ENCODE assay signal across 27 cellular contexts in genomic region chr2:121085801-121086200, GRCh38.
A peak's percentile ranks its signal among the peaks of the same experiment; 100 is the strongest.
DNase-seq lines count a peak whose midpoint lies in the region; ATAC-seq and TF ChIP-seq lines count a peak whose summit lies in the region.
"Had no signal": no experiment of that assay in that cellular context is flagged by ENCODE, and none has a peak within 500 bp of the region (broad histone marks: within the 10 kb centered on the region; RNA-seq: fewer than 3 reads in every experiment).

No MANE protein-coding gene starts in this region.

- H3K79me2 ChIP-seq in OCI-LY3 (ENCODE audit: low read length): no peaks in the 10 kb centered on the region

- ATAC-seq in HG02840 (IDR thresholded peaks at IDR 0.05; ENCODE audit: low FRiP score, unreplicated experiment): no peak
- ATAC-seq: activated T-helper 17 cell treated with anti-CD3 and anti-CD28 coated beads, Interleukin-2, amount 50 U/mL, for 72 hours; natural killer cell; Panc1; T-cell had no signal

- H3K4me2 ChIP-seq in OCI-LY3 (ENCODE audit: low read length): peak overlapping the region; percentile 55

- DNase-seq in DMS153 (lab: John Stamatoyannopoulos, UW) (peak; percentile 35), DMS153 treated with DMSO at 0.1 percent for 48 hours (lab: John Stamatoyannopoulos, UW; ENCODE audit: unreplicated experiment) (no peak), testis (peak; percentile 42), SIG-M5 (lab: John Stamatoyannopoulos, UW) (no peak)
- no peak for DNase-seq in activated naive CD8-positive, alpha-beta T cell treated with anti-CD3 and anti-CD28 coated beads for 36 hours
- DNase-seq: 8988T; activated CD4-positive, alpha-beta memory T cell treated with anti-CD3 and anti-CD28 coated beads for 36 hours; activated CD4-positive, CD25-positive, alpha-beta regulatory T cell treated with anti-CD3 and anti-CD28 coated beads, Interleukin-2, amount 50 U/mL, for 72 hours; activated CD8-positive, alpha-beta memory T cell treated with anti-CD3 and anti-CD28 coated beads, Interleukin-2, amount 50 U/mL, for 48 hours; activated naive CD4-positive, alpha-beta T cell treated with anti-CD3 and anti-CD28 coated beads, Interleukin-2, amount 50 U/mL, for 16 hours; CD4-positive, alpha-beta T cell; effector CD4-positive, alpha-beta T cell; GF-D8; H9; KBM-7; MG63; natural killer cell; NCI-H1694; T-cell; tibial artery had no signal

- H3K9me3 ChIP-seq in OCI-LY3 (ENCODE audit: insufficient read depth, low read length) (no peaks in the 10 kb centered on the region), testis (no peaks in the 10 kb centered on the region)
- H3K9me3 ChIP-seq: MG63, tibial artery had no signal

- no peak overlapping the region for H2AFZ ChIP-seq in OCI-LY3 (ENCODE audit: low read depth, low read length)

- H3K27me3 Mint-ChIP-seq in activated naive CD8-positive, alpha-beta T cell: peaks cover 6% of the 10 kb centered on the region
- H3K27me3 Mint-ChIP-seq in activated naive CD8-positive, alpha-beta T cell treated with anti-CD3 and anti-CD28 coated beads for 36 hours: peaks cover 12% of the 10 kb centered on the region

- H3K9ac ChIP-seq in OCI-LY3 (ENCODE audit: low read length): no peak overlapping the region

- no peaks in the 10 kb centered on the region for H4K20me1 ChIP-seq in OCI-LY3 (ENCODE audit: insufficient read depth, low read length)

- TF ChIP-seq CTCF in OCI-LY3 (IDR thresholded peaks at IDR 0.05; ENCODE audit: low read depth, low read length) (no peak), testis (IDR thresholded peaks at IDR 0.05) (no peak)

- H3K36me3 Mint-ChIP-seq in activated naive CD8-positive, alpha-beta T cell: no peaks in the 10 kb centered on the region
- no peaks in the 10 kb centered on the region for H3K36me3 Mint-ChIP-seq in activated naive CD8-positive, alpha-beta T cell treated with anti-CD3 and anti-CD28 coated beads for 36 hours
- H3K36me3 Mint-ChIP-seq: activated CD4-positive, alpha-beta memory T cell treated with anti-CD3 and anti-CD28 coated beads for 36 hours; natural killer cell; T-cell had no signal

- H3K36me3 ChIP-seq in OCI-LY3 (replicated peaks; ENCODE audit: low read depth, low read length) (no peaks in the 10 kb centered on the region), testis (ENCODE audit: low read depth, missing control alignments) (no peaks in the 10 kb centered on the region)
- H3K36me3 ChIP-seq: MG63, tibial artery had no signal

- no peaks in the 10 kb centered on the region for H3K9me3 Mint-ChIP-seq in activated naive CD8-positive, alpha-beta T cell (ENCODE audit: low read depth)
- no peaks in the 10 kb centered on the region for H3K9me3 Mint-ChIP-seq in activated naive CD8-positive, alpha-beta T cell treated with anti-CD3 and anti-CD28 coated beads for 36 hours
- H3K9me3 Mint-ChIP-seq: activated CD4-positive, alpha-beta memory T cell treated with anti-CD3 and anti-CD28 coated beads for 36 hours; activated T-helper 17 cell treated with anti-CD3 and anti-CD28 coated beads, Interleukin-2, amount 50 U/mL, for 72 hours; CD4-positive, alpha-beta T cell; H9; natural killer cell; stimulated activated naive CD8-positive, alpha-beta T cell treated with anti-CD3 and anti-CD28 coated beads, Interleukin-15, Interleukin-2, amounts not matched to agents 100 ng/mL and 50 ng/mL, for 24 hours; T-cell had no signal

- H3K4me1 ChIP-seq in OCI-LY3 (ENCODE audit: low read length): peaks cover 11% of the 10 kb centered on the region
- no peaks in the 10 kb centered on the region for H3K4me1 ChIP-seq in testis

- peak overlapping the region; percentile 34 for H3K27ac Mint-ChIP-seq in activated naive CD8-positive, alpha-beta T cell
- H3K27ac Mint-ChIP-seq in activated naive CD8-positive, alpha-beta T cell treated with anti-CD3 and anti-CD28 coated beads for 36 hours: no peak overlapping the region
- H3K27ac Mint-ChIP-seq: activated CD4-positive, alpha-beta memory T cell treated with anti-CD3 and anti-CD28 coated beads for 36 hours; activated T-helper 17 cell treated with anti-CD3 and anti-CD28 coated beads, Interleukin-2, amount 50 U/mL, for 72 hours; CD4-positive, alpha-beta T cell; H9; natural killer cell; stimulated activated naive CD8-positive, alpha-beta T cell treated with anti-CD3 and anti-CD28 coated beads, Interleukin-15, Interleukin-2, amounts not matched to agents 100 ng/mL and 50 ng/mL, for 24 hours; T-cell had no signal

- H3K27ac ChIP-seq in OCI-LY3 (ENCODE audit: low read length) (no peak overlapping the region), testis (no peak overlapping the region)
- H3K27ac ChIP-seq: epithelial cell of prostate, tibial artery had no signal

- H3K27me3 ChIP-seq in OCI-LY3 (ENCODE audit: low read depth, low read length): no peaks in the 10 kb centered on the region
- no peaks in the 10 kb centered on the region for H3K27me3 ChIP-seq in testis
- H3K27me3 ChIP-seq: MG63 had no signal

- no peak overlapping the region for H3K4me3 Mint-ChIP-seq in activated naive CD8-positive, alpha-beta T cell
- no peak overlapping the region for H3K4me3 Mint-ChIP-seq in activated naive CD8-positive, alpha-beta T cell treated with anti-CD3 and anti-CD28 coated beads for 36 hours
- H3K4me3 Mint-ChIP-seq: activated CD4-positive, alpha-beta memory T cell treated with anti-CD3 and anti-CD28 coated beads for 36 hours; activated T-helper 17 cell treated with anti-CD3 and anti-CD28 coated beads, Interleukin-2, amount 50 U/mL, for 72 hours; CD4-positive, alpha-beta T cell; H9; natural killer cell; stimulated activated naive CD8-positive, alpha-beta T cell treated with anti-CD3 and anti-CD28 coated beads, Interleukin-15, Interleukin-2, amounts not matched to agents 100 ng/mL and 50 ng/mL, for 24 hours; T-cell had no signal

- no peak for TF ChIP-seq POLR2A in testis (IDR thresholded peaks at IDR 0.05)

- H3K4me3 ChIP-seq in OCI-LY3 (ENCODE audit: low read length) (no peak overlapping the region), testis (no peak overlapping the region)
- H3K4me3 ChIP-seq: MG63, tibial artery had no signal

- no peaks in the 10 kb centered on the region for H3K4me1 Mint-ChIP-seq in activated naive CD8-positive, alpha-beta T cell (ENCODE audit: low read depth)
- peaks cover 2% of the 10 kb centered on the region for H3K4me1 Mint-ChIP-seq in activated naive CD8-positive, alpha-beta T cell treated with anti-CD3 and anti-CD28 coated beads for 36 hours
- H3K4me1 Mint-ChIP-seq: activated T-helper 17 cell treated with anti-CD3 and anti-CD28 coated beads, Interleukin-2, amount 50 U/mL, for 72 hours; H9; natural killer cell; T-cell had no signal

- intact Hi-C loops in testis (cut with DNase I; ENCODE audit: low total_unique reads): no loop called here

- 32 to 36% methylated on average over 5 of the region's 5 CpGs for WGBS in testis, 2 donors

Comparison
In these comparisons a context has a peak if more than half of its experiments do, and no peak if none do; other contexts are left out.
1. DNase-seq: peak in DMS153 (single experiment) and testis (single experiment); none in DMS153 treated with DMSO at 0.1 percent for 48 hours (single experiment), activated naive CD8-positive, alpha-beta T cell treated with anti-CD3 and anti-CD28 coated beads for 36 hours (single experiment) and SIG-M5 (single experiment).